1 cellular context compared by ENCODE assay signal in genomic region chr13:28145049-28145448, GRCh38.
TF ChIP-seq lines count a peak whose summit lies in the region.

No MANE protein-coding gene starts in this region.

TF ChIP-seq in HepG2, 621 proteins besides CTCF, POLR2A, EP300 and RAD21 (continues in another document):
- TF ChIP-seq SSRP1 (CRISPR knock-in tag; IDR thresholded peaks at IDR 0.05), result no peak
- peak; percentile 51; the same call in 1 of the 2 replicates for TF ChIP-seq POGZ (CRISPR knock-in tag; IDR thresholded peaks at IDR 0.05)
- TF ChIP-seq ZNF282 (IDR thresholded peaks at IDR 0.05; ENCODE audit: partially characterized antibody), result no peak
- TF ChIP-seq NFIC (IDR thresholded peaks at IDR 0.05; ENCODE audit: low read length), result no peak; the same call in 1 of the 2 replicates
- no peak for TF ChIP-seq ZBTB37 (CRISPR knock-in tag; IDR thresholded peaks at IDR 0.05)
- no peak for TF ChIP-seq GTF2F1 (IDR thresholded peaks at IDR 0.05; ENCODE audit: low read length)
- TF ChIP-seq HDAC2 (CRISPR knock-in tag; IDR thresholded peaks at IDR 0.05), result peak; percentile 56; the same call in 1 of the 2 replicates
- no peak for TF ChIP-seq TEAD3 (CRISPR knock-in tag; optimal IDR thresholded peaks at IDR 0.05; ENCODE audit: borderline replicate concordance)
- TF ChIP-seq ZNF407 (CRISPR knock-in tag; IDR thresholded peaks at IDR 0.05; ENCODE audit: not compliant biosample characterization), result no peak
- TF ChIP-seq CREM (IDR thresholded peaks at IDR 0.05), result peak; percentile 33; the same call in 1 of the 2 replicates
- no peak for TF ChIP-seq CREM (CRISPR knock-in tag; IDR thresholded peaks at IDR 0.05)
- TF ChIP-seq MLXIP (CRISPR knock-in tag; IDR thresholded peaks at IDR 0.05; ENCODE audit: borderline replicate concordance), result no peak
- TF ChIP-seq LCORL (IDR thresholded peaks at IDR 0.05), result no peak
- TF ChIP-seq LCORL (CRISPR knock-in tag; IDR thresholded peaks at IDR 0.05), result peak; percentile 35; the same call in 1 of the 2 replicates
- no peak for TF ChIP-seq ZNF816 (CRISPR knock-in tag; IDR thresholded peaks at IDR 0.05; ENCODE audit: borderline replicate concordance)
- TF ChIP-seq NONO (IDR thresholded peaks at IDR 0.05), result no peak
- TF ChIP-seq NONO (CRISPR knock-in tag; conservative IDR thresholded peaks at IDR 0.05), result no peak
- peak; percentile 84; the same call in 1 of the 2 replicates for TF ChIP-seq FOXP1 (IDR thresholded peaks at IDR 0.05)
- TF ChIP-seq FOXP1 (CRISPR knock-in tag; IDR thresholded peaks at IDR 0.05), result peak; percentile 93
- TF ChIP-seq CCDC6 (CRISPR knock-in tag; IDR thresholded peaks at IDR 0.05), result no peak
- no peak for TF ChIP-seq NCOA1 (CRISPR knock-in tag; IDR thresholded peaks at IDR 0.05)
- no peak for TF ChIP-seq SOX13 (IDR thresholded peaks at IDR 0.05)
- peak in 1 of 2 experiments; percentile 54; a peak in 2 of 4 replicates for TF ChIP-seq SOX13 (CRISPR knock-in tag; conservative IDR thresholded peaks at IDR 0.05 in 1 of 2, IDR thresholded peaks at IDR 0.05 in 1 of 2)
- no peak for TF ChIP-seq RBM22 (optimal IDR thresholded peaks at IDR 0.05; ENCODE audit: low read length)
- no peak for TF ChIP-seq ZNF354B (CRISPR knock-in tag; IDR thresholded peaks at IDR 0.05)
- TF ChIP-seq ATAD3A (CRISPR knock-in tag; IDR thresholded peaks at IDR 0.05), result no peak
- TF ChIP-seq YEATS4 (CRISPR knock-in tag; IDR thresholded peaks at IDR 0.05; ENCODE audit: borderline replicate concordance), result 0 out of 2 replicates have a peak, but pooled peaks have one; percentile 32
- TF ChIP-seq KLF13 (CRISPR knock-in tag; IDR thresholded peaks at IDR 0.05), result no peak
- TF ChIP-seq E2F5 (CRISPR knock-in tag; conservative IDR thresholded peaks at IDR 0.05), result no peak
- TF ChIP-seq PREB (CRISPR knock-in tag; IDR thresholded peaks at IDR 0.05), result no peak
- no peak for TF ChIP-seq GZF1 (CRISPR knock-in tag; IDR thresholded peaks at IDR 0.05)
- TF ChIP-seq PRDM10 (CRISPR knock-in tag; IDR thresholded peaks at IDR 0.05; ENCODE audit: low read depth), result no peak
- no peak for TF ChIP-seq THYN1 (CRISPR knock-in tag; IDR thresholded peaks at IDR 0.05; ENCODE audit: borderline replicate concordance, low read depth)
- no peak for TF ChIP-seq SALL2 (CRISPR knock-in tag; IDR thresholded peaks at IDR 0.05)
- no peak for TF ChIP-seq TIGD3 (CRISPR knock-in tag; IDR thresholded peaks at IDR 0.05; ENCODE audit: borderline replicate concordance)
- no peak for TF ChIP-seq FIP1L1 (IDR thresholded peaks at IDR 0.05; ENCODE audit: borderline replicate concordance, insufficient read depth, low read depth, low read length)
- no peak for TF ChIP-seq MYPOP (CRISPR knock-in tag; IDR thresholded peaks at IDR 0.05)
- no peak for TF ChIP-seq ZFP36 (IDR thresholded peaks at IDR 0.05; ENCODE audit: borderline replicate concordance, low read depth, low read length, partially characterized antibody)
- peak; percentile 89 for TF ChIP-seq ARID3A (IDR thresholded peaks at IDR 0.05; ENCODE audit: low read depth, low read length)
